ENCODE assay signal across 18 cellular contexts in the genomic region with DNA sequence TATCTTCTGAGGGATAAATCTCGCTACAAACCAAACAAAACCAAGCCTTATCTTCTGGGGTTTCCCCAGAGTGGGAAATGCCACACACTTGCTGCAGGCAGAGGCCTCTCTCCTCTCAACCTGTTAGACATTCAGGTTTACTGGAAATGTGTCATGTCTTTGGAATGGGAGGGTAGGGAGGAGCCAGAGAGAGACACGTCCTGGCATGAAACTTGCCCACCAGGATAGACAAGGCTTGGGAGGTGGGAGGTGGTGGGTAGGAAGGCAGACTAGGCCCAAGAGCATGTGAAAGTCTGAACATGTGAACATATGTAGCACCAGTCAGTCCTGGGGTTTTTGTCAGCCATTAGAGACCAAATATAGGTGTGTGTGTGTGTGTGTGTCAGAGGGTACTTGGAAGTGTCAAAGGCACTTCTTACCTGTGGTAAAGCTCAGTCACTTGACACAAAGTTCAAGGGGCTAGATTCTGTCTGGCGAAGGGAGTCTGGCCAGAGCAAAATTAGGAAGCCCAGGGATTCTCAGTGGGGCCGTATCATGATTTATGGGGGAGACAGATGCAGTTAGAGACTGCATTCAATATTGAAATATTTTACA. TPM values are rescaled to one million over a fixed set of nuclear protein-coding genes. Genes with fewer than 3 reads are reported as not detected.
DNase-seq lines count a peak whose midpoint lies in the region; ATAC-seq, FAIRE-seq and TF ChIP-seq lines count a peak whose summit lies in the region.
"Had no signal": no experiment of that assay in that cellular context is flagged by ENCODE, and none has a peak within 500 bp of the region (broad histone marks: within the 10 kb centered on the region; RNA-seq: fewer than 3 reads in every experiment).

No MANE protein-coding gene starts in this region.

- WGBS in K562 (ENCODE audit: insufficient coverage, low coverage, missing lambda C conversion rate): 35% methylated on average over 4 of the region's 4 CpGs

- no peaks in the 10 kb centered on the region for H3K9me3 Mint-ChIP-seq in naive thymus-derived CD8-positive, alpha-beta T cell
- H3K9me3 Mint-ChIP-seq: activated naive CD4-positive, alpha-beta T cell treated with anti-CD3 and anti-CD28 coated beads for 36 hours; stimulated activated naive CD8-positive, alpha-beta T cell treated with anti-CD3 and anti-CD28 coated beads, Interleukin-15, amount 100 ng/mL, for 72 hours had no signal

- H3K27me3 Mint-ChIP-seq in naive thymus-derived CD8-positive, alpha-beta T cell: peaks cover 0 to 10% (median 9%) of the 10 kb centered on the region in 5 donors

- no peaks in the 10 kb centered on the region for H3K36me3 Mint-ChIP-seq in naive thymus-derived CD8-positive, alpha-beta T cell
- H3K36me3 Mint-ChIP-seq: CD4-positive, CD25-positive, alpha-beta regulatory T cell had no signal

- intact Hi-C loops in K562 (cut with micrococcal nuclease): no loop called here
- intact Hi-C loops in upper lobe of right lung (cut with DNase I): no loop called here
- intact Hi-C loops in mucosa of descending colon (cut with DNase I, micrococcal nuclease): no loop called here

- H3K4me3 ChIP-seq in K562 (no peak overlapping the region), upper lobe of right lung (no peak overlapping the region), mucosa of descending colon (no peak overlapping the region)

- H3K9ac ChIP-seq in K562 (ENCODE audit: insufficient read depth in 1 of 2, low read depth in 2 of 2, low read length in 2 of 2): no peak overlapping the region

- H3K4me1 ChIP-seq in K562 (replicated peaks in 1 of 2; ENCODE audit: control insufficient read depth in 2 of 2, insufficient read depth in 2 of 2, low read length in 2 of 2): peaks cover 6 to 10% of the 10 kb centered on the region in 2 experiments; a peak in 3 of 5 replicates
- H3K4me1 ChIP-seq in upper lobe of right lung: no peaks in the 10 kb centered on the region
- H3K4me1 ChIP-seq in mucosa of descending colon (ENCODE audit: low read depth): no peaks in the 10 kb centered on the region

- H3K27ac Mint-ChIP-seq in naive thymus-derived CD8-positive, alpha-beta T cell: no peak overlapping the region
- H3K27ac Mint-ChIP-seq: activated naive CD4-positive, alpha-beta T cell treated with anti-CD3 and anti-CD28 coated beads for 36 hours; CD4-positive, CD25-positive, alpha-beta regulatory T cell; stimulated activated naive CD8-positive, alpha-beta T cell treated with anti-CD3 and anti-CD28 coated beads, Interleukin-15, amount 100 ng/mL, for 72 hours had no signal

- H3K4me2 ChIP-seq in K562 (ENCODE audit: insufficient read depth, low read length): no peak overlapping the region

- H3K27ac ChIP-seq in K562 (ENCODE audit: extremely low read depth, low read depth, low read length) (no peak overlapping the region), upper lobe of right lung (no peak overlapping the region)

- H3K4me1 Mint-ChIP-seq in naive thymus-derived CD8-positive, alpha-beta T cell: peaks cover 3 to 10% (median 4%) of the 10 kb centered on the region in 4 donors

- H3K9me3 ChIP-seq in K562 (replicated peaks; ENCODE audit: control insufficient read depth, insufficient read depth, low read depth, low read length) (no peaks in the 10 kb centered on the region), upper lobe of right lung (no peaks in the 10 kb centered on the region), mucosa of descending colon (no peaks in the 10 kb centered on the region)

- H3K79me2 ChIP-seq in K562 (ENCODE audit: control insufficient read depth, insufficient read depth, low read length): no peaks in the 10 kb centered on the region

- TF ChIP-seq CTCF in K562 (IDR thresholded peaks at IDR 0.05 in 2 of 3, conservative IDR thresholded peaks at IDR 0.05 in 1 of 3; ENCODE audit: insufficient read depth in 2 of 3, low read depth in 1 of 3, low read length in 3 of 3) (no peak), upper lobe of right lung (IDR thresholded peaks at IDR 0.05) (no peak), mucosa of descending colon (IDR thresholded peaks at IDR 0.05) (no peak)

- TF ChIP-seq POLR2A in K562 (conservative IDR thresholded peaks at IDR 0.05): no peak

- no peaks in the 10 kb centered on the region for H3K36me3 ChIP-seq in K562 (ENCODE audit: control insufficient read depth, insufficient read depth, low read length)
- no peaks in the 10 kb centered on the region for H3K36me3 ChIP-seq in upper lobe of right lung
- no peaks in the 10 kb centered on the region for H3K36me3 ChIP-seq in mucosa of descending colon (ENCODE audit: low read depth)

- POLR2A ChIA-PET in K562 (lab: Yijun Ruan, JAX): interaction anchor here (0.9 kb wide), 1 partner anchor 11 kb away, joined by 3 read pairs; no protein-coding TSS in a partner anchor
- POLR2A ChIA-PET in naive thymus-derived CD8-positive, alpha-beta T cell (lab: Charles Lee): no interaction called here

- peak overlapping the region; percentile 6; the same call in 1 of the 2 replicates for H2AFZ ChIP-seq in K562 (ENCODE audit: low read depth, low read length)

- CTCF ChIA-PET in K562 (lab: Yijun Ruan, JAX; ENCODE audit: low intra/inter-chr PET ratio): no interaction called here

- H4K20me1 ChIP-seq in K562 (replicated peaks; ENCODE audit: control insufficient read depth, insufficient read depth, low read length): no peaks in the 10 kb centered on the region

- DNase-seq in HT-29 (ENCODE audit: low spot score) (peak; percentile 89), K562 (ENCODE audit: extremely low read depth in 1 of 4, low spot score in 3 of 4) (no peak), kidney glomerular epithelial cell (lab: John Stamatoyannopoulos, UW) (peak; percentile 70), upper lobe of right lung (no peak), mucosa of descending colon (no peak)
- DNase-seq in naive thymus-derived CD8-positive, alpha-beta T cell: no peak
- DNase-seq: activated CD4-positive, alpha-beta T cell treated with anti-CD3 and anti-CD28 coated beads for 1 hour; activated naive CD4-positive, alpha-beta T cell treated with anti-CD3 and anti-CD28 coated beads for 36 hours; CD4-positive, CD25-positive, alpha-beta regulatory T cell; midbrain; NCI-H2081 treated with DMSO at 0.1 percent for 48 hours; RPMI8226; stimulated activated CD4-positive, alpha-beta T cell treated with anti-CD3 and anti-CD28 coated beads, Interleukin-12 subunit alpha, Interleukin-12 subunit beta, amount 100 ng/mL, for 4 hours; stimulated activated naive CD8-positive, alpha-beta T cell treated with anti-CD3 and anti-CD28 coated beads, Interleukin-15, amount 100 ng/mL, for 72 hours had no signal

- FAIRE-seq in K562 (lab: Jason Lieb, UNC): no peak
- FAIRE-seq: G401.6 had no signal

- in situ Hi-C loops in K562 (cut with MboI): no loop called here

- BruUV-seq in K562 (replicated peaks; lab: Mats Ljungman, UMichigan): no TSS peak

- ATAC-seq in K562 (no peak), upper lobe of right lung (peak; percentile 46), GM19467 (IDR thresholded peaks at IDR 0.05; ENCODE audit: unreplicated experiment) (no peak), mucosa of descending colon (no peak)
- no peak for ATAC-seq in naive thymus-derived CD8-positive, alpha-beta T cell
- ATAC-seq: stimulated activated naive CD8-positive, alpha-beta T cell treated with anti-CD3 and anti-CD28 coated beads, Interleukin-15, amount 100 ng/mL, for 72 hours had no signal

- no peak for TF ChIP-seq EP300 in K562 (IDR thresholded peaks at IDR 0.05; ENCODE audit: low read length)

- H3K4me3 Mint-ChIP-seq in naive thymus-derived CD8-positive, alpha-beta T cell: no peak overlapping the region
- H3K4me3 Mint-ChIP-seq: activated naive CD4-positive, alpha-beta T cell treated with anti-CD3 and anti-CD28 coated beads for 36 hours; CD4-positive, CD25-positive, alpha-beta regulatory T cell; stimulated activated naive CD8-positive, alpha-beta T cell treated with anti-CD3 and anti-CD28 coated beads, Interleukin-15, amount 100 ng/mL, for 72 hours had no signal

- no peak for TF ChIP-seq RAD21 in K562 (CRISPR knock-in tag; conservative IDR thresholded peaks at IDR 0.05 in 1 of 2, IDR thresholded peaks at IDR 0.05 in 1 of 2)

- H3K9me1 ChIP-seq in K562 (ENCODE audit: control insufficient read depth, insufficient read depth, low read length): no peaks in the 10 kb centered on the region

- H3K27me3 ChIP-seq in K562 (ENCODE audit: control insufficient read depth in 2 of 2, insufficient read depth in 2 of 2, low read length in 2 of 2) (no peaks in the 10 kb centered on the region), upper lobe of right lung (no peaks in the 10 kb centered on the region)

RNA-seq across cellular contexts. Expression of a gene that starts 32.4 kb away (rescaled TPM):
- total RNA-seq in HT-29 (2014; rRNA removed; shearing (Covaris generic)): 20.5 and 21.3 TPM in 2 replicates
- total RNA-seq in K562 (2011; cell fraction: chromatin; rRNA removed; ENCODE audit: low replicate concordance): 43.3 and 43.8 TPM in 2 replicates
- total RNA-seq in K562 (2011; cell fraction: nucleolus; rRNA removed): 42.9 and 48.8 TPM in 2 replicates
- total RNA-seq in K562 (2011; cell fraction: nucleoplasm; rRNA removed): 52.9 and 57.7 TPM in 2 replicates
- 30.5 and 34.4 TPM in 2 replicates for total RNA-seq in K562 (2014; rRNA removed)
- total RNA-seq in K562 (2014; rRNA removed; fragmentation: Illumina TruSeq; extraction: Trizol): 54.7 and 62.1 TPM in 2 replicates
- 44.5 and 46.0 TPM in 2 replicates for total RNA-seq in K562 (2015; rRNA removed; fragmentation: Illumina TruSeq; extraction: Trizol)
- total RNA-seq in K562 (2021): 38.9 and 40.3 TPM in 2 replicates
- 59.3 and 60.4 TPM in 2 replicates for polyA plus RNA-seq in K562 (2011; rRNA removed)
- polyA plus RNA-seq in K562 (2011; cell fraction: cytosol; rRNA removed): 50.8 and 72.2 TPM in 2 replicates
- polyA plus RNA-seq in K562 (2011; cell fraction: nucleus; rRNA removed): 31.5 and 37.4 TPM in 2 replicates
- 49.3 and 58.4 TPM in 2 replicates for polyA plus RNA-seq in K562 (2012)
- 56.4 and 59.3 TPM in 2 replicates for polyA plus RNA-seq in K562 (2014; fragmentation: Illumina TruSeq; extraction: Trizol)
- 10 to 100 TPM; 92.9 to 97.9 TPM for polyA plus RNA-seq in K562 (2014; fragmentation: Nextera tagmentation; extraction: Ambion mirVana)
- polyA plus RNA-seq in K562 (2014; rRNA removed): 39.1 and 49.9 TPM in 2 replicates
- polyA minus RNA-seq in K562 (2011; rRNA and poly(A)+ RNA removed): 54.5 and 72.3 TPM in 2 replicates
- polyA minus RNA-seq in K562 (2011; cell fraction: cytosol; rRNA and poly(A)+ RNA removed): 14.7 and 28.0 TPM in 2 replicates
- 22.5 and 45.2 TPM in 2 replicates for polyA minus RNA-seq in K562 (2011; cell fraction: nucleus; rRNA and poly(A)+ RNA removed)
- 21.0 TPM for total RNA-seq in upper lobe of right lung
- total RNA-seq in naive thymus-derived CD8-positive, alpha-beta T cell: 10 to 100 TPM; 35.8 to 43.2 TPM
- 10 to 100 TPM; 69.1 to 92.8 (median 86.1) TPM for polyA plus RNA-seq in naive thymus-derived CD8-positive, alpha-beta T cell
- total RNA-seq in mucosa of descending colon: 10 to 100 TPM; 25.6 to 27.7 (median 26.3) TPM

RNA-seq across cellular contexts. Expression of a gene that starts 55.8 kb away (rescaled TPM):
- not detected in 2 replicates for total RNA-seq in HT-29 (2014; rRNA removed; shearing (Covaris generic))
- not detected in 2 replicates for total RNA-seq in K562 (2011; cell fraction: chromatin; rRNA removed; ENCODE audit: low replicate concordance)
- total RNA-seq in K562 (2011; cell fraction: nucleolus; rRNA removed): not detected in 2 replicates
- total RNA-seq in K562 (2011; cell fraction: nucleoplasm; rRNA removed): not detected in 2 replicates
- total RNA-seq in K562 (2014; rRNA removed) (not detected in 2 replicates), K562 (2014; rRNA removed; fragmentation: Illumina TruSeq; extraction: Trizol) (not detected in 2 replicates), K562 (2015; rRNA removed; fragmentation: Illumina TruSeq; extraction: Trizol) (not detected in 2 replicates), K562 (2021) (not detected in 2 replicates), upper lobe of right lung (not detected), mucosa of descending colon (not detected)
- polyA plus RNA-seq in K562 (2011; rRNA removed) (0.08 TPM in 1 of 2 replicates, not detected in the other), K562 (2014; fragmentation: Illumina TruSeq; extraction: Trizol) (0.19 TPM in 1 of 2 replicates, not detected in the other), K562 (2014; fragmentation: Nextera tagmentation; extraction: Ambion mirVana) (not detected), K562 (2014; rRNA removed) (not detected in 2 replicates)
- polyA plus RNA-seq in K562 (2011; cell fraction: cytosol; rRNA removed): not detected in 2 replicates
- polyA plus RNA-seq in K562 (2011; cell fraction: nucleus; rRNA removed): not detected in 2 replicates
- polyA plus RNA-seq in K562 (2012): not detected in 2 replicates
- not detected in 2 replicates for polyA minus RNA-seq in K562 (2011; rRNA and poly(A)+ RNA removed)
- not detected in 2 replicates for polyA minus RNA-seq in K562 (2011; cell fraction: cytosol; rRNA and poly(A)+ RNA removed)
- not detected in 2 replicates for polyA minus RNA-seq in K562 (2011; cell fraction: nucleus; rRNA and poly(A)+ RNA removed)
- under 1 TPM in 1 of 2 experiments, not detected in 1; 0.68 TPM for total RNA-seq in naive thymus-derived CD8-positive, alpha-beta T cell
- polyA plus RNA-seq in naive thymus-derived CD8-positive, alpha-beta T cell: not detected
- total RNA-seq: activated naive CD4-positive, alpha-beta T cell treated with anti-CD3 and anti-CD28 coated beads for 36 hours; CD4-positive, CD25-positive, alpha-beta regulatory T cell; osteocyte; T-helper 2 cell treated with Interferon-gamma antibody and Interleukin-4, amounts not matched to agents 100 ng/mL and 5 ng/mL, for 36 hours had no signal
- polyA plus RNA-seq: CD4-positive, CD25-positive, alpha-beta regulatory T cell had no signal

RNA-seq across cellular contexts. Expression of a gene that starts 56.6 kb away (rescaled TPM):
- total RNA-seq in HT-29 (2014; rRNA removed; shearing (Covaris generic)): 13.9 and 14.2 TPM in 2 replicates
- 40.3 and 147 TPM in 2 replicates for total RNA-seq in K562 (2011; cell fraction: chromatin; rRNA removed; ENCODE audit: low replicate concordance)
- total RNA-seq in K562 (2011; cell fraction: nucleolus; rRNA removed): 13.8 and 22.6 TPM in 2 replicates
- total RNA-seq in K562 (2011; cell fraction: nucleoplasm; rRNA removed): 55.4 and 77.5 TPM in 2 replicates
- total RNA-seq in K562 (2014; rRNA removed) (9.1 and 9.4 TPM in 2 replicates), K562 (2014; rRNA removed; fragmentation: Illumina TruSeq; extraction: Trizol) (19.2 and 22.3 TPM in 2 replicates), K562 (2015; rRNA removed; fragmentation: Illumina TruSeq; extraction: Trizol) (18.8 and 20.6 TPM in 2 replicates), K562 (2021) (15.9 and 18.5 TPM in 2 replicates), upper lobe of right lung (34.1 TPM), mucosa of descending colon (10 to 100 TPM; 24.6 to 29.0 (median 24.6) TPM)
- polyA plus RNA-seq in K562 (2011; rRNA removed) (15.7 and 15.9 TPM in 2 replicates), K562 (2014; fragmentation: Illumina TruSeq; extraction: Trizol) (11.5 and 14.3 TPM in 2 replicates), K562 (2014; fragmentation: Nextera tagmentation; extraction: Ambion mirVana) (1 to 10 TPM; 2.5 to 3.6 TPM), K562 (2014; rRNA removed) (8.0 and 10.7 TPM in 2 replicates)
- polyA plus RNA-seq in K562 (2011; cell fraction: cytosol; rRNA removed): 1.8 and 4.8 TPM in 2 replicates
- 13.8 and 22.3 TPM in 2 replicates for polyA plus RNA-seq in K562 (2011; cell fraction: nucleus; rRNA removed)
- 9.6 and 12.5 TPM in 2 replicates for polyA plus RNA-seq in K562 (2012)
- 39.5 and 71.3 TPM in 2 replicates for polyA minus RNA-seq in K562 (2011; rRNA and poly(A)+ RNA removed)
- 17.1 and 19.9 TPM in 2 replicates for polyA minus RNA-seq in K562 (2011; cell fraction: cytosol; rRNA and poly(A)+ RNA removed)
- polyA minus RNA-seq in K562 (2011; cell fraction: nucleus; rRNA and poly(A)+ RNA removed): 35.9 and 73.6 TPM in 2 replicates
- 10 to 100 TPM; 56.2 to 63.1 TPM for total RNA-seq in naive thymus-derived CD8-positive, alpha-beta T cell
- 10 to 100 TPM; 10.3 to 14.6 (median 12.4) TPM for polyA plus RNA-seq in naive thymus-derived CD8-positive, alpha-beta T cell

Comparison
In these comparisons a context has a peak if more than half of its experiments do, and no peak if none do; other contexts are left out.
1. DNase-seq: peak in HT-29 (single experiment) and kidney glomerular epithelial cell (single experiment); none in K562 (0 of 4), upper lobe of right lung (single experiment), naive thymus-derived CD8-positive, alpha-beta T cell (0 of 10) and mucosa of descending colon (0 of 3).